Comparison of ENCODE assay signal across 17 cellular contexts in the genomic region with DNA sequence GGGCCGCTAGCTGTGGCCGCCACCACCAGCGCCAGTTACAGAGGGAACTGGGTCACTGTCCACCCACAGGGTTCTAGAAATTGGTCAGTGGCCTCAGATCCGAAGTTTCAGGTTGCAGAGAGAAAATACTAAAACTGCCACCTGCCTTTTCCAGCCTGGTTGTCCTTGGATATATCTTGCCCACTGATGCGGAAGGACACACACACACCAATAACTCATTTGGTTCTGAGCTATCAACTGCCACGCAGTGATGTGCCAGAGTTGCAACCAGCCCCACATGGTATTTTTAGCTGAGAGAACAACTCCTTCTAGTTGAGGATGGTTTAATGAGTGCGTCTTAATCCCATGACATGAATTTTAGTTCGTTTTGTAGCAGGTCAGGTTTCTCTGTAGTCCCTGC.
DNase-seq lines count a peak whose midpoint lies in the region; ATAC-seq and TF ChIP-seq lines count a peak whose summit lies in the region.
"Had no signal": no experiment of that assay in that cellular context is flagged by ENCODE, and none has a peak within 500 bp of the region (broad histone marks: within the 10 kb centered on the region; RNA-seq: fewer than 3 reads in every experiment).

No MANE protein-coding gene starts in this region.

- no peaks in the 10 kb centered on the region for H3K27me3 Mint-ChIP-seq in activated naive CD4-positive, alpha-beta T cell treated with anti-CD3 and anti-CD28 coated beads, Interleukin-2, amount 50 U/mL, for 24 hours
- peaks cover 3% of the 10 kb centered on the region; the same call in 1 of the 2 replicates for H3K27me3 Mint-ChIP-seq in H9 (ENCODE audit: low read depth)
- peaks cover 33% of the 10 kb centered on the region for H3K27me3 Mint-ChIP-seq in osteocyte (ENCODE audit: unreplicated experiment)

- TF ChIP-seq CTCF in H9 (conservative IDR thresholded peaks at IDR 0.05) (no peak), psoas muscle (IDR thresholded peaks at IDR 0.05) (no peak), osteocyte (IDR thresholded peaks at IDR 0.05) (no peak)

- ATAC-seq in activated naive CD4-positive, alpha-beta T cell treated with anti-CD3 and anti-CD28 coated beads, Interleukin-2, amount 50 U/mL, for 72 hours = no peak
- ATAC-seq in psoas muscle (peak; percentile 68 to 87 (median 74)), HG03039 (IDR thresholded peaks at IDR 0.05; ENCODE audit: unreplicated experiment) (no peak)

- no peak overlapping the region for H2AK5ac ChIP-seq in H9 (ENCODE audit: insufficient read length, low read length)

- no peak overlapping the region for H3K14ac ChIP-seq in H9 (ENCODE audit: insufficient read depth, low read length)

- no peak overlapping the region for H2BK120ac ChIP-seq in H9 (ENCODE audit: low read depth, low read length, poor library complexity, severe bottlenecking)

- H3K4me3 Mint-ChIP-seq in activated naive CD4-positive, alpha-beta T cell treated with anti-CD3 and anti-CD28 coated beads, Interleukin-2, amount 50 U/mL, for 24 hours = no peak overlapping the region
- H3K4me3 Mint-ChIP-seq in H9 (no peak overlapping the region), osteocyte (ENCODE audit: unreplicated experiment) (no peak overlapping the region)
- H3K4me3 Mint-ChIP-seq: CD8-positive, alpha-beta memory T cell had no signal

- no peaks in the 10 kb centered on the region for H3K9me3 ChIP-seq in H9 (ENCODE audit: control insufficient read depth, low read depth, low read length)
- no peaks in the 10 kb centered on the region for H3K9me3 ChIP-seq in psoas muscle

- peaks cover 0 to 27% of the 10 kb centered on the region in 2 donors for H3K36me3 ChIP-seq in psoas muscle (ENCODE audit: insufficient read depth in 1 of 2, low read depth in 1 of 2)

- intact Hi-C loops in psoas muscle (cut with DNase I) = loop anchor here in 1 of 2 donors (1.0 to 5.0 kb wide), 2 partner anchors 195 to 1648 kb away; no protein-coding TSS in a partner anchor

- H2AFZ ChIP-seq in H9 (ENCODE audit: low read length) = no peak overlapping the region

- H2BK12ac ChIP-seq in H9 (ENCODE audit: insufficient read length, low read depth, low read length) = no peak overlapping the region

- H3K23ac ChIP-seq in H9 (ENCODE audit: insufficient read length, low read depth, low read length) = no peak overlapping the region

- no peaks in the 10 kb centered on the region for H3K79me2 ChIP-seq in H9 (ENCODE audit: insufficient read depth, low read length)

- H3K4me2 ChIP-seq in H9 (ENCODE audit: insufficient read depth, insufficient read length, low read length) = no peak overlapping the region

- peak overlapping the region; percentile 23 for H4K91ac ChIP-seq in H9 (ENCODE audit: insufficient read length, low read depth, low read length)

- no peak overlapping the region for H3K56ac ChIP-seq in H9 (ENCODE audit: insufficient read length, low read depth, low read length)

- H3K23me2 ChIP-seq in H9 (ENCODE audit: insufficient read length, low read depth, low read length, poor library complexity, severe bottlenecking) = no peaks in the 10 kb centered on the region

- peak overlapping the region; percentile 6 for H3K27ac Mint-ChIP-seq in activated naive CD4-positive, alpha-beta T cell treated with anti-CD3 and anti-CD28 coated beads, Interleukin-2, amount 50 U/mL, for 24 hours
- H3K27ac Mint-ChIP-seq in activated naive CD4-positive, alpha-beta T cell treated with anti-CD3 and anti-CD28 coated beads, Interleukin-2, amount 50 U/mL, for 72 hours = no peak overlapping the region
- H3K27ac Mint-ChIP-seq in H9 (no peak overlapping the region), osteocyte (ENCODE audit: unreplicated experiment) (no peak overlapping the region)
- H3K27ac Mint-ChIP-seq: CD8-positive, alpha-beta memory T cell had no signal

- no peaks in the 10 kb centered on the region for H3K36me3 Mint-ChIP-seq in activated naive CD4-positive, alpha-beta T cell treated with anti-CD3 and anti-CD28 coated beads, Interleukin-2, amount 50 U/mL, for 24 hours
- H3K36me3 Mint-ChIP-seq in activated naive CD4-positive, alpha-beta T cell treated with anti-CD3 and anti-CD28 coated beads, Interleukin-2, amount 50 U/mL, for 72 hours = no peaks in the 10 kb centered on the region
- peaks cover 0 to 5% (median 2%) of the 10 kb centered on the region in 3 experiments; a peak in 3 of 7 replicates for H3K36me3 Mint-ChIP-seq in H9 (ENCODE audit: insufficient read depth in 1 of 3, low read depth in 3 of 3)
- H3K36me3 Mint-ChIP-seq in osteocyte (ENCODE audit: unreplicated experiment) = no peaks in the 10 kb centered on the region
- H3K36me3 Mint-ChIP-seq: CD8-positive, alpha-beta memory T cell had no signal

- no peak overlapping the region for H3T11ph ChIP-seq in H9 (ENCODE audit: low read length)

- H3K27ac ChIP-seq in H9 (ENCODE audit: insufficient read length, low read depth, low read length) (no peak overlapping the region), psoas muscle (peak overlapping the region; percentile 24)
- H3K27ac ChIP-seq: C4-2B, SK-N-MC had no signal

- H4K8ac ChIP-seq in H9 (replicated peaks; ENCODE audit: insufficient read length, low read depth, low read length) = no peak overlapping the region

- no peaks in the 10 kb centered on the region for H3K9me3 Mint-ChIP-seq in activated naive CD4-positive, alpha-beta T cell treated with anti-CD3 and anti-CD28 coated beads, Interleukin-2, amount 50 U/mL, for 24 hours
- no peaks in the 10 kb centered on the region for H3K9me3 Mint-ChIP-seq in activated naive CD4-positive, alpha-beta T cell treated with anti-CD3 and anti-CD28 coated beads, Interleukin-2, amount 50 U/mL, for 72 hours
- H3K9me3 Mint-ChIP-seq in H9 = no peaks in the 10 kb centered on the region; a peak in 1 of 5 replicates
- no peaks in the 10 kb centered on the region for H3K9me3 Mint-ChIP-seq in osteocyte (ENCODE audit: unreplicated experiment)
- H3K9me3 Mint-ChIP-seq: CD8-positive, alpha-beta memory T cell had no signal

- H3K4me1 Mint-ChIP-seq in activated naive CD4-positive, alpha-beta T cell treated with anti-CD3 and anti-CD28 coated beads, Interleukin-2, amount 50 U/mL, for 24 hours = peaks cover 4% of the 10 kb centered on the region
- H3K4me1 Mint-ChIP-seq in H9 (peaks cover 23 to 35% of the 10 kb centered on the region in 2 experiments), osteocyte (ENCODE audit: unreplicated experiment) (peaks cover 4% of the 10 kb centered on the region)

- no peak overlapping the region for H3K18ac ChIP-seq in H9 (ENCODE audit: insufficient read length, low read depth, low read length)

- H3K4ac ChIP-seq in H9 (ENCODE audit: low read depth, low read length) = no peak overlapping the region

- H3K4me1 ChIP-seq in H9 (ENCODE audit: insufficient read depth, low read length) = no peaks in the 10 kb centered on the region; the same call in 1 of the 2 replicates
- peaks cover 33% of the 10 kb centered on the region for H3K4me1 ChIP-seq in psoas muscle

- H2BK5ac ChIP-seq in H9 (ENCODE audit: insufficient read length, low read length) = no peak overlapping the region

- no peak for DNase-seq in activated naive CD4-positive, alpha-beta T cell treated with anti-CD3 and anti-CD28 coated beads, Interleukin-2, amount 50 U/mL, for 72 hours (ENCODE audit: low spot score in 2 of 2)
- no peak for DNase-seq in H9
- DNase-seq in NCI-H69 (lab: John Stamatoyannopoulos, UW) = peak; percentile 6
- no peak for DNase-seq in psoas muscle
- no peak for DNase-seq in osteocyte (ENCODE audit: extremely low spot score, unreplicated experiment)
- DNase-seq: CD8-positive, alpha-beta memory T cell; GOT3; Karpas-422; NCI-H1930; NCI-H226; NCI-H510A treated with DMSO at 0.1 percent for 48 hours; SHP77; SW 1271 had no signal

- H2BK20ac ChIP-seq in H9 (ENCODE audit: low read depth, low read length, poor library complexity, severe bottlenecking) = peak overlapping the region; percentile 15

- H3K9ac ChIP-seq in H9 (ENCODE audit: extremely low read depth, insufficient read length, low read length) = no peak overlapping the region

- H3K79me1 ChIP-seq in H9 (ENCODE audit: insufficient read depth, low read depth, low read length, poor library complexity, severe bottlenecking) = no peaks in the 10 kb centered on the region

- WGBS in H9 (ENCODE audit: extremely low coverage, insufficient read length, low lambda C conversion rate) = no CpG with 5 or more reads among the region's 8 CpGs
- 38 to 74% (median 39%) methylated on average over 8 of the region's 8 CpGs for WGBS in psoas muscle, 3 donors

- H3K27me3 ChIP-seq in H9 (ENCODE audit: insufficient read depth, low read length) = no peaks in the 10 kb centered on the region
- H3K27me3 ChIP-seq in psoas muscle (ENCODE audit: insufficient read depth in 3 of 3, low read length in 2 of 3) = no peaks in the 10 kb centered on the region

- no peak overlapping the region for H4K5ac ChIP-seq in H9 (ENCODE audit: insufficient read length, low read depth, low read length)

- no peaks in the 10 kb centered on the region for H4K20me1 ChIP-seq in H9 (ENCODE audit: control insufficient read depth, insufficient read depth, insufficient read length)

- no peak overlapping the region for H3K4me3 ChIP-seq in psoas muscle
- H3K4me3 ChIP-seq: SK-N-MC had no signal

- H2BK15ac ChIP-seq in H9 (ENCODE audit: low read depth, low read length) = no peak overlapping the region

Comparison
In these comparisons a context has a peak if more than half of its experiments do, and no peak if none do; other contexts are left out.
1. ATAC-seq: peak in psoas muscle (4 of 4); none in activated naive CD4-positive, alpha-beta T cell treated with anti-CD3 and anti-CD28 coated beads, Interleukin-2, amount 50 U/mL, for 72 hours (0 of 2) and HG03039 (single experiment).